Comparison of ENCODE assay signal across 9 cellular contexts in the genomic region with DNA sequence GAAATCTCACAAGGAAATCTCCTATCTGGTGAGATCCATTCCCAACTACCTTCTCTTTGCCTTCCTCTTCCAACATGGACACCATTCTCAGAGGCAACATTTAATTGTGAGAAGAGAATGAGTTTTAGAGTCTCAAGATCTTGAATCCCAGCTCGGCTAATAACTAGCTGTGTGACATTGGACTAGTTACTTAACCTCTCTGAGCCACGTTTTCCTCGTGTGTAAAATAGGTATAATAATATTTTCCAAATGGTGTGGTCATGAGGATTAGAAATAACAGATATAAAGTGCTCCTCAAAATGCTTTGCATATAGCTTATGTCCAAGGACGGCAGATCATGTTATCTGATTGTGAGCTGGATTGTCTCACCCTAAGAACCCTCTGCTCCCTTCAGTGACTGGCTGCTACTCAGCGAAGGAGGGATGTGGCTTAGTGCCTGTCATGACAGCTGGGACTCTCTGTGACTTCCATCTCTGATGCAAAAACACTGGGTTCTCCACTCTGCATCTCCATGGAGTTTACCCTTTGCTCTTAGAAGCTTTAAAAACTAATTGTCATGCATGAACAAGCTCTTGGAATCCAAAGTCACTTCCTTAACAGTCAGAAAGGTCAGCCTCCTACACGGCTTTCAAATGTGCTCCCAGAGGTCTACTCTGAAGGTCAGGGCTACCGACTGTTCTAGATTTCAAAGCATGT. TPM values are rescaled to one million over a fixed set of nuclear protein-coding genes. Genes with fewer than 3 reads are reported as not detected.
DNase-seq lines count a peak whose midpoint lies in the region; TF ChIP-seq lines count a peak whose summit lies in the region.
"Had no signal": no experiment of that assay in that cellular context is flagged by ENCODE, and none has a peak within 500 bp of the region (broad histone marks: within the 10 kb centered on the region; RNA-seq: fewer than 3 reads in every experiment).

No MANE protein-coding gene starts in this region.

- no peaks in the 10 kb centered on the region for H4K20me1 ChIP-seq in osteoblast (ENCODE audit: insufficient read depth, low read length)

- no peaks in the 10 kb centered on the region for H3K36me3 ChIP-seq in osteoblast (ENCODE audit: insufficient read depth, low read length)

- no peaks in the 10 kb centered on the region for H3K9me3 Mint-ChIP-seq in mesothelial cell of epicardium
- H3K9me3 Mint-ChIP-seq: activated T-helper 17 cell treated with anti-CD3 and anti-CD28 coated beads, Interleukin-2, amount 50 U/mL, for 72 hours had no signal

- H2AFZ ChIP-seq in osteoblast (ENCODE audit: low read length), result peak overlapping the region; percentile 85

- H3K4me1 ChIP-seq in osteoblast (ENCODE audit: insufficient read depth, low read length), result peaks cover 58% of the 10 kb centered on the region

- H3K4me2 ChIP-seq in osteoblast (ENCODE audit: insufficient read depth, low read length), result peak overlapping the region; percentile 79

- H3K27ac ChIP-seq in osteoblast (ENCODE audit: low read depth, low read length) (peak overlapping the region; percentile 97), coronary artery (no peak overlapping the region)

- in situ Hi-C loops in G401 (cut with HindIII; ENCODE audit: low sequenced_read_pairs), result no loop called here

- H3K4me3 ChIP-seq in osteoblast (ENCODE audit: insufficient read depth, low read length) (no peak overlapping the region), coronary artery (no peak overlapping the region)

- no peak overlapping the region for H3K27ac Mint-ChIP-seq in mesothelial cell of epicardium
- H3K27ac Mint-ChIP-seq: activated T-helper 17 cell treated with anti-CD3 and anti-CD28 coated beads, Interleukin-2, amount 50 U/mL, for 72 hours had no signal

- no peaks in the 10 kb centered on the region for H3K9me3 ChIP-seq in osteoblast (ENCODE audit: low read depth, low read length)

- no peak for TF ChIP-seq CTCF in osteoblast (IDR thresholded peaks at IDR 0.05; ENCODE audit: extremely low read depth, low read depth, low read length)
- no peak for TF ChIP-seq CTCF in coronary artery (IDR thresholded peaks at IDR 0.05)
- TF ChIP-seq CTCF in GM10266 (IDR thresholded peaks at IDR 0.05; ENCODE audit: control insufficient read depth, insufficient read depth, low read depth, missing control alignments), result no peak
- TF ChIP-seq CTCF in mesothelial cell of epicardium (IDR thresholded peaks at IDR 0.05; ENCODE audit: unreplicated experiment), result no peak

- DNase-seq in G401 (ENCODE audit: low spot score), result peak; percentile 65
- DNase-seq in NCI-H526 treated with DMSO at 0.1 percent for 48 hours (lab: John Stamatoyannopoulos, UW), result peak; percentile 18
- DNase-seq in fibroblast of gingiva (ENCODE audit: low read depth), result peak; percentile 61
- DNase-seq in osteoblast (ENCODE audit: insufficient read length, low spot score, missing footprints), result peak; percentile 73
- DNase-seq in mucosa of gallbladder (ENCODE audit: low spot score), result no peak
- no peak for DNase-seq in coronary artery (ENCODE audit: low spot score)
- DNase-seq in GM10266 (ENCODE audit: extremely low spot score), result no peak
- DNase-seq in mesothelial cell of epicardium (ENCODE audit: low spot score in 2 of 2, unreplicated experiment in 2 of 2), result no peak

- H3K27me3 Mint-ChIP-seq in mesothelial cell of epicardium (ENCODE audit: low read depth), result peaks cover 41% of the 10 kb centered on the region

- no peaks in the 10 kb centered on the region for H3K79me2 ChIP-seq in osteoblast (ENCODE audit: insufficient read depth, low read length)

- no peaks in the 10 kb centered on the region for H3K27me3 ChIP-seq in osteoblast (ENCODE audit: insufficient read depth, low read length)

- H3K36me3 Mint-ChIP-seq in mesothelial cell of epicardium, result no peaks in the 10 kb centered on the region

- H3K4me3 Mint-ChIP-seq in mesothelial cell of epicardium, result no peak overlapping the region
- H3K4me3 Mint-ChIP-seq: activated T-helper 17 cell treated with anti-CD3 and anti-CD28 coated beads, Interleukin-2, amount 50 U/mL, for 72 hours had no signal

- H3K4me1 Mint-ChIP-seq in mesothelial cell of epicardium, result peaks cover 10% of the 10 kb centered on the region
- H3K4me1 Mint-ChIP-seq: activated T-helper 17 cell treated with anti-CD3 and anti-CD28 coated beads, Interleukin-2, amount 50 U/mL, for 72 hours had no signal

RNA-seq across cellular contexts. Expression of a gene that starts 38.4 kb away (rescaled TPM):
- 91.3 and 117 TPM in 2 replicates for total RNA-seq in G401 (2014; rRNA removed; shearing (Covaris generic))
- total RNA-seq in osteoblast, result 35.8 and 40.7 TPM in 2 replicates
- total RNA-seq in mucosa of gallbladder, result 45.4 TPM
- total RNA-seq in mesothelial cell of epicardium, result 47.6 to 51.7 TPM (median 49.9 TPM) in 3 replicates

RNA-seq across cellular contexts. Expression of a gene that starts 47.4 kb away (rescaled TPM):
- total RNA-seq in G401 (2014; rRNA removed; shearing (Covaris generic)), result 97.2 and 126 TPM in 2 replicates
- total RNA-seq in osteoblast, result 70.9 and 74.8 TPM in 2 replicates
- total RNA-seq in mucosa of gallbladder, result 0.43 TPM
- total RNA-seq in mesothelial cell of epicardium, result 9.3 to 12.0 TPM (median 11.5 TPM) in 3 replicates
- total RNA-seq: activated T-helper 17 cell treated with anti-CD3 and anti-CD28 coated beads, Interleukin-2, amount 50 U/mL, for 72 hours had no signal

Comparison
In these comparisons a context has a peak if more than half of its experiments do, and no peak if none do; other contexts are left out.
1. DNase-seq: peak in G401 (single experiment), NCI-H526 treated with DMSO at 0.1 percent for 48 hours (single experiment), fibroblast of gingiva (single experiment) and osteoblast (single experiment); none in mucosa of gallbladder (single experiment), coronary artery (single experiment), GM10266 (single experiment) and mesothelial cell of epicardium (0 of 2).